ENCODE assay signal across 13 cellular contexts in genomic region chr20:59010321-59010994, GRCh38. TPM values are rescaled to one million over a fixed set of nuclear protein-coding genes. Genes with fewer than 3 reads are reported as not detected.
DNase-seq lines count a peak whose midpoint lies in the region; ATAC-seq, FAIRE-seq and TF ChIP-seq lines count a peak whose summit lies in the region.
"Had no signal": no experiment of that assay in that cellular context is flagged by ENCODE, and none has a peak within 500 bp of the region (broad histone marks: within the 10 kb centered on the region; RNA-seq: fewer than 3 reads in every experiment).

No MANE protein-coding gene starts in this region.

- TF ChIP-seq CTCF in K562 (IDR thresholded peaks at IDR 0.05 in 2 of 3, conservative IDR thresholded peaks at IDR 0.05 in 1 of 3; ENCODE audit: insufficient read depth in 2 of 3, low read depth in 1 of 3, low read length in 3 of 3) (no peak), lung (IDR thresholded peaks at IDR 0.05; ENCODE audit: control extremely low read depth, extremely low read depth) (no peak), thyroid gland (IDR thresholded peaks at IDR 0.05) (no peak)

- no peaks in the 10 kb centered on the region for H3K27me3 Mint-ChIP-seq in activated CD8-positive, alpha-beta memory T cell treated with anti-CD3 and anti-CD28 coated beads, Interleukin-2, amount 10 ng/mL, durations not matched to agents 7 days and 5 days

- CTCF ChIA-PET in activated CD8-positive, alpha-beta memory T cell treated with anti-CD3 and anti-CD28 coated beads, Interleukin-2, amount 10 ng/mL, durations not matched to agents 7 days and 5 days (lab: Charles Lee): interaction anchor here (0.7 to 1.0 kb wide), 3 partner anchors 22 to 488 kb away, joined by 3 to 5 read pairs (median 3); partner anchors contain the start of gene ATP5F1E
- CTCF ChIA-PET in K562 (lab: Yijun Ruan, JAX; ENCODE audit: low intra/inter-chr PET ratio): no interaction called here

- peaks cover 19% of the 10 kb centered on the region for H3K79me2 ChIP-seq in K562 (ENCODE audit: control insufficient read depth, insufficient read depth, low read length)

- in situ Hi-C loops in K562 (cut with MboI): no loop called here

- FAIRE-seq in K562 (lab: Jason Lieb, UNC): no peak
- FAIRE-seq: TTC549 had no signal

- H3K27ac ChIP-seq in K562 (ENCODE audit: extremely low read depth, low read depth, low read length) (peak overlapping the region; percentile 83), lung (ENCODE audit: low read depth in 1 of 2, low read length in 1 of 2) (peak overlapping the region in 1 of 2 donors; percentile 64), thyroid gland (peak overlapping the region in 2 of 3 donors; percentile 44 to 56)
- H3K27ac ChIP-seq in effector memory CD4-positive, alpha-beta T cell (ENCODE audit: insufficient read depth, low read length, poor library complexity, severe bottlenecking): no peak overlapping the region

- ATAC-seq in activated CD8-positive, alpha-beta memory T cell treated with anti-CD3 and anti-CD28 coated beads, Interleukin-2, amount 10 ng/mL, durations not matched to agents 7 days and 5 days: no peak
- ATAC-seq in K562 (no peak), lung (ENCODE audit: insufficient read depth, low FRiP score) (no peak)

- peaks cover 76 to 90% of the 10 kb centered on the region in 2 experiments for H3K4me1 ChIP-seq in K562 (replicated peaks in 1 of 2; ENCODE audit: control insufficient read depth in 2 of 2, insufficient read depth in 2 of 2, low read length in 2 of 2)
- H3K4me1 ChIP-seq in lung (ENCODE audit: control insufficient read depth in 2 of 2, insufficient read depth in 2 of 2, low read length in 2 of 2): peaks cover 0 to 18% of the 10 kb centered on the region in 2 donors
- H3K4me1 ChIP-seq in thyroid gland: peaks cover 30 to 33% of the 10 kb centered on the region in 2 donors
- H3K4me1 ChIP-seq in effector memory CD4-positive, alpha-beta T cell (ENCODE audit: control insufficient read depth, insufficient read depth, low read length, poor library complexity, severe bottlenecking): peaks cover 32% of the 10 kb centered on the region

- no peak for TF ChIP-seq EP300 in K562 (IDR thresholded peaks at IDR 0.05; ENCODE audit: low read length)

- no peak overlapping the region for H3K4me3 Mint-ChIP-seq in activated CD8-positive, alpha-beta memory T cell treated with anti-CD3 and anti-CD28 coated beads, Interleukin-2, amount 10 ng/mL, durations not matched to agents 7 days and 5 days

- 70% methylated on average over 6 of the region's 8 CpGs for WGBS in K562 (ENCODE audit: insufficient coverage, low coverage, missing lambda C conversion rate)
- WGBS in lung, 2 donors: 55 to 68% methylated on average over 8 of the region's 8 CpGs
- WGBS in thyroid gland, 2 donors: 26 to 44% methylated on average over 7 to 8 of the region's 8 CpGs

- peaks cover 6% of the 10 kb centered on the region for H3K9me1 ChIP-seq in K562 (ENCODE audit: control insufficient read depth, insufficient read depth, low read length)

- H4K20me1 ChIP-seq in K562 (replicated peaks; ENCODE audit: control insufficient read depth, insufficient read depth, low read length): no peaks in the 10 kb centered on the region

- TF ChIP-seq POLR2A in K562 (conservative IDR thresholded peaks at IDR 0.05) (no peak), thyroid gland (IDR thresholded peaks at IDR 0.05) (no peak)

- BruUV-seq in K562 (replicated peaks; lab: Mats Ljungman, UMichigan): no TSS peak

- no peaks in the 10 kb centered on the region for H3K9me3 Mint-ChIP-seq in activated CD8-positive, alpha-beta memory T cell treated with anti-CD3 and anti-CD28 coated beads, Interleukin-2, amount 10 ng/mL, durations not matched to agents 7 days and 5 days (ENCODE audit: low read depth)

- intact Hi-C loops in K562 (cut with micrococcal nuclease) (no loop called here), thyroid gland (cut with DNase I) (no loop called here)

- H3K4me1 Mint-ChIP-seq in activated CD8-positive, alpha-beta memory T cell treated with anti-CD3 and anti-CD28 coated beads, Interleukin-2, amount 10 ng/mL, durations not matched to agents 7 days and 5 days: peaks cover 48% of the 10 kb centered on the region

- H3K36me3 Mint-ChIP-seq in activated CD8-positive, alpha-beta memory T cell treated with anti-CD3 and anti-CD28 coated beads, Interleukin-2, amount 10 ng/mL, durations not matched to agents 7 days and 5 days: no peaks in the 10 kb centered on the region

- H2AFZ ChIP-seq in K562 (ENCODE audit: low read depth, low read length): peak overlapping the region; percentile 84

- H3K27me3 ChIP-seq in K562 (ENCODE audit: control insufficient read depth in 2 of 2, insufficient read depth in 2 of 2, low read length in 2 of 2): no peaks in the 10 kb centered on the region
- H3K27me3 ChIP-seq in lung (ENCODE audit: control insufficient read depth, insufficient read depth): no peaks in the 10 kb centered on the region
- H3K27me3 ChIP-seq in thyroid gland: no peaks in the 10 kb centered on the region
- no peaks in the 10 kb centered on the region for H3K27me3 ChIP-seq in effector memory CD4-positive, alpha-beta T cell (replicated peaks; ENCODE audit: control insufficient read depth, insufficient read depth, low read length, poor library complexity, severe bottlenecking)

- peak; percentile 47 for DNase-seq in activated CD8-positive, alpha-beta memory T cell treated with anti-CD3 and anti-CD28 coated beads, Interleukin-2, amount 50 U/mL, for 48 hours
- DNase-seq in activated CD8-positive, alpha-beta memory T cell treated with anti-CD3 and anti-CD28 coated beads, Interleukin-2, amount 10 ng/mL, durations not matched to agents 7 days and 5 days: no peak
- no peak for DNase-seq in K562 (ENCODE audit: extremely low read depth in 1 of 4, low spot score in 3 of 4)
- DNase-seq in lung (ENCODE audit: low spot score): peak; percentile 83
- peak; percentile 64 to 71 for DNase-seq in thyroid gland
- no peak for DNase-seq in effector memory CD4-positive, alpha-beta T cell
- no peak for DNase-seq in stimulated activated CD4-positive, alpha-beta T cell treated with anti-CD3 and anti-CD28 coated beads, Interleukin-2, amount 100 ng/mL, for 24 hours
- DNase-seq in NCI-H82 (lab: John Stamatoyannopoulos, UW): no peak
- DNase-seq: effector CD8-positive, alpha-beta T cell; NCI-H774; stimulated activated naive CD4-positive, alpha-beta T cell treated with Interleukin-2 at 50 U/mL for 16 hours had no signal

- peak overlapping the region; percentile 53 to 70; a peak in 2 of 4 replicates for H3K9ac ChIP-seq in K562 (ENCODE audit: insufficient read depth in 1 of 2, low read depth in 2 of 2, low read length in 2 of 2)

- H3K27ac Mint-ChIP-seq in activated CD8-positive, alpha-beta memory T cell treated with anti-CD3 and anti-CD28 coated beads, Interleukin-2, amount 10 ng/mL, durations not matched to agents 7 days and 5 days: no peak overlapping the region

- H3K9me3 ChIP-seq in K562 (replicated peaks; ENCODE audit: control insufficient read depth, insufficient read depth, low read depth, low read length) (no peaks in the 10 kb centered on the region), lung (ENCODE audit: control insufficient read depth in 2 of 2, insufficient read depth in 1 of 2, low read length in 1 of 2) (no peaks in the 10 kb centered on the region), thyroid gland (no peaks in the 10 kb centered on the region)
- H3K9me3 ChIP-seq in effector memory CD4-positive, alpha-beta T cell (ENCODE audit: control insufficient read depth, low read length): no peaks in the 10 kb centered on the region

- H3K4me3 ChIP-seq in K562 (no peak overlapping the region), lung (no peak overlapping the region), thyroid gland (replicated peaks in 1 of 3) (no peak overlapping the region)
- no peak overlapping the region for H3K4me3 ChIP-seq in effector memory CD4-positive, alpha-beta T cell (ENCODE audit: insufficient read depth, low read depth, low read length, poor library complexity, severe bottlenecking)

- no peak for TF ChIP-seq RAD21 in K562 (CRISPR knock-in tag; conservative IDR thresholded peaks at IDR 0.05 in 1 of 2, IDR thresholded peaks at IDR 0.05 in 1 of 2)

- peak overlapping the region; percentile 12; the same call in 1 of the 2 replicates for H3K4me2 ChIP-seq in K562 (ENCODE audit: insufficient read depth, low read length)

- POLR2A ChIA-PET in K562 (lab: Yijun Ruan, JAX): interaction anchor here (0.6 to 4.4 kb wide), 4 partner anchors 13 to 139 kb away, joined by 3 to 15 read pairs (median 4); partner anchors contain the start of gene ATP5F1E

- peaks cover 4% of the 10 kb centered on the region; the same call in 1 of the 3 replicates for H3K36me3 ChIP-seq in K562 (ENCODE audit: control insufficient read depth, insufficient read depth, low read length)
- H3K36me3 ChIP-seq in lung (ENCODE audit: control insufficient read depth in 2 of 2, insufficient read depth in 2 of 2, low read length in 2 of 2): no peaks in the 10 kb centered on the region
- H3K36me3 ChIP-seq in thyroid gland: no peaks in the 10 kb centered on the region
- no peaks in the 10 kb centered on the region for H3K36me3 ChIP-seq in effector memory CD4-positive, alpha-beta T cell (ENCODE audit: control insufficient read depth, insufficient read depth, low read length)

RNA-seq across cellular contexts. Expression of gene CTSZ, which starts 3.4 kb away (rescaled TPM):
- total RNA-seq in activated CD8-positive, alpha-beta memory T cell treated with anti-CD3 and anti-CD28 coated beads, Interleukin-2, amount 10 ng/mL, durations not matched to agents 7 days and 5 days: 10 to 100 TPM; 39.6 to 48.0 TPM
- total RNA-seq in K562 (2011; cell fraction: chromatin; rRNA removed; ENCODE audit: low replicate concordance): 52.6 and 123 TPM in 2 replicates
- total RNA-seq in K562 (2011; cell fraction: nucleolus; rRNA removed): 146 and 149 TPM in 2 replicates
- 120 and 126 TPM in 2 replicates for total RNA-seq in K562 (2011; cell fraction: nucleoplasm; rRNA removed)
- total RNA-seq in K562 (2014; rRNA removed): 73.2 and 83.8 TPM in 2 replicates
- total RNA-seq in K562 (2014; rRNA removed; fragmentation: Illumina TruSeq; extraction: Trizol): 62.6 and 63.8 TPM in 2 replicates
- total RNA-seq in K562 (2015; rRNA removed; fragmentation: Illumina TruSeq; extraction: Trizol): 82.8 and 82.9 TPM in 2 replicates
- total RNA-seq in K562 (2021): 84.7 and 97.7 TPM in 2 replicates
- 83.8 and 93.1 TPM in 2 replicates for polyA plus RNA-seq in K562 (2011; rRNA removed)
- 81.2 and 107 TPM in 2 replicates for polyA plus RNA-seq in K562 (2011; cell fraction: cytosol; rRNA removed)
- polyA plus RNA-seq in K562 (2011; cell fraction: nucleus; rRNA removed): 54.7 and 64.6 TPM in 2 replicates
- polyA plus RNA-seq in K562 (2012): 79.3 and 95.2 TPM in 2 replicates
- polyA plus RNA-seq in K562 (2014; fragmentation: Illumina TruSeq; extraction: Trizol): 123 and 143 TPM in 2 replicates
- 1 to 10 TPM; 1.6 to 5.3 TPM for polyA plus RNA-seq in K562 (2014; fragmentation: Nextera tagmentation; extraction: Ambion mirVana)
- 96.2 and 107 TPM in 2 replicates for polyA plus RNA-seq in K562 (2014; rRNA removed)
- 59.9 and 68.2 TPM in 2 replicates for polyA minus RNA-seq in K562 (2011; rRNA and poly(A)+ RNA removed)
- 34.4 and 34.8 TPM in 2 replicates for polyA minus RNA-seq in K562 (2011; cell fraction: cytosol; rRNA and poly(A)+ RNA removed)
- polyA minus RNA-seq in K562 (2011; cell fraction: nucleus; rRNA and poly(A)+ RNA removed): 24.1 and 25.5 TPM in 2 replicates
- 100 to 1,000 TPM; 105 to 393 TPM for total RNA-seq in lung
- polyA plus RNA-seq in lung: 100 to 1,000 TPM; 189 to 558 TPM
- 100 to 1,000 TPM; 152 to 256 (median 212) TPM for total RNA-seq in thyroid gland

RNA-seq across cellular contexts. Expression of gene TUBB1, which starts 8.8 kb away (rescaled TPM):
- total RNA-seq in activated CD8-positive, alpha-beta memory T cell treated with anti-CD3 and anti-CD28 coated beads, Interleukin-2, amount 10 ng/mL, durations not matched to agents 7 days and 5 days: not detected
- 1.4 and 3.2 TPM in 2 replicates for total RNA-seq in K562 (2011; cell fraction: chromatin; rRNA removed; ENCODE audit: low replicate concordance)
- total RNA-seq in K562 (2011; cell fraction: nucleolus; rRNA removed): 1.7 and 2.1 TPM in 2 replicates
- total RNA-seq in K562 (2011; cell fraction: nucleoplasm; rRNA removed): 2.0 and 2.8 TPM in 2 replicates
- total RNA-seq in K562 (2014; rRNA removed) (1.7 and 2.1 TPM in 2 replicates), K562 (2014; rRNA removed; fragmentation: Illumina TruSeq; extraction: Trizol) (2.3 and 2.8 TPM in 2 replicates), K562 (2015; rRNA removed; fragmentation: Illumina TruSeq; extraction: Trizol) (2.0 and 2.4 TPM in 2 replicates), K562 (2021) (1.9 and 3.9 TPM in 2 replicates), lung (1 to 10 TPM in 1 of 2 donors, under 1 TPM in 1; 0.64 to 6.6 TPM), thyroid gland (under 1 TPM in 2 of 4 donors, not detected in 2; 0.11 to 0.46 TPM)
- polyA plus RNA-seq in K562 (2011; rRNA removed) (1.1 and 3.6 TPM in 2 replicates), K562 (2014; fragmentation: Illumina TruSeq; extraction: Trizol) (3.1 and 4.1 TPM in 2 replicates), K562 (2014; fragmentation: Nextera tagmentation; extraction: Ambion mirVana) (1 to 10 TPM; 1.5 to 1.6 TPM), K562 (2014; rRNA removed) (1.9 and 3.0 TPM in 2 replicates), lung (1 to 10 TPM in 1 of 2 donors, under 1 TPM in 1; 0.87 to 6.8 TPM)
- polyA plus RNA-seq in K562 (2011; cell fraction: cytosol; rRNA removed): 0.69 and 3.4 TPM in 2 replicates
- polyA plus RNA-seq in K562 (2011; cell fraction: nucleus; rRNA removed): 0.51 and 1.8 TPM in 2 replicates
- 2.3 and 3.8 TPM in 2 replicates for polyA plus RNA-seq in K562 (2012)
- 1.6 and 4.3 TPM in 2 replicates for polyA minus RNA-seq in K562 (2011; rRNA and poly(A)+ RNA removed)
- 0.64 and 1.7 TPM in 2 replicates for polyA minus RNA-seq in K562 (2011; cell fraction: cytosol; rRNA and poly(A)+ RNA removed)
- 0.89 and 1.3 TPM in 2 replicates for polyA minus RNA-seq in K562 (2011; cell fraction: nucleus; rRNA and poly(A)+ RNA removed)
- total RNA-seq: kidney epithelial cell had no signal

RNA-seq across cellular contexts. Expression of gene ATP5F1E, which starts 21.7 kb away (rescaled TPM):
- 10 to 100 TPM; 78.3 to 80.8 TPM for total RNA-seq in activated CD8-positive, alpha-beta memory T cell treated with anti-CD3 and anti-CD28 coated beads, Interleukin-2, amount 10 ng/mL, durations not matched to agents 7 days and 5 days
- total RNA-seq in K562 (2011; cell fraction: chromatin; rRNA removed; ENCODE audit: low replicate concordance): 19.6 and 60.1 TPM in 2 replicates
- 23.8 and 27.5 TPM in 2 replicates for total RNA-seq in K562 (2011; cell fraction: nucleolus; rRNA removed)
- 49.5 and 88.6 TPM in 2 replicates for total RNA-seq in K562 (2011; cell fraction: nucleoplasm; rRNA removed)
- total RNA-seq in K562 (2014; rRNA removed): 49.4 and 64.1 TPM in 2 replicates
- 113 and 123 TPM in 2 replicates for total RNA-seq in K562 (2014; rRNA removed; fragmentation: Illumina TruSeq; extraction: Trizol)
- 98.7 and 109 TPM in 2 replicates for total RNA-seq in K562 (2015; rRNA removed; fragmentation: Illumina TruSeq; extraction: Trizol)
- 125 and 146 TPM in 2 replicates for total RNA-seq in K562 (2021)
- 140 and 167 TPM in 2 replicates for polyA plus RNA-seq in K562 (2011; rRNA removed)
- polyA plus RNA-seq in K562 (2011; cell fraction: cytosol; rRNA removed): 16.9 and 37.2 TPM in 2 replicates
- 32.8 and 51.1 TPM in 2 replicates for polyA plus RNA-seq in K562 (2011; cell fraction: nucleus; rRNA removed)
- polyA plus RNA-seq in K562 (2012): 66.6 and 187 TPM in 2 replicates
- 60.3 and 67.7 TPM in 2 replicates for polyA plus RNA-seq in K562 (2014; fragmentation: Illumina TruSeq; extraction: Trizol)
- polyA plus RNA-seq in K562 (2014; fragmentation: Nextera tagmentation; extraction: Ambion mirVana): 100 to 1,000 TPM; 161 to 162 TPM
- polyA plus RNA-seq in K562 (2014; rRNA removed): 109 and 117 TPM in 2 replicates
- polyA minus RNA-seq in K562 (2011; rRNA and poly(A)+ RNA removed): 36.3 and 47.6 TPM in 2 replicates
- 19.7 and 24.7 TPM in 2 replicates for polyA minus RNA-seq in K562 (2011; cell fraction: cytosol; rRNA and poly(A)+ RNA removed)
- polyA minus RNA-seq in K562 (2011; cell fraction: nucleus; rRNA and poly(A)+ RNA removed): 53.0 and 99.3 TPM in 2 replicates
- 10 to 100 TPM; 18.4 to 74.3 TPM for total RNA-seq in lung
- 10 to 100 TPM; 53.9 to 88.8 TPM for polyA plus RNA-seq in lung
- total RNA-seq in thyroid gland: 10 to 100 TPM; 13.3 to 57.8 (median 32.4) TPM

RNA-seq across cellular contexts. Expression of gene NELFCD, which starts 29.4 kb away (rescaled TPM):
- total RNA-seq in activated CD8-positive, alpha-beta memory T cell treated with anti-CD3 and anti-CD28 coated beads, Interleukin-2, amount 10 ng/mL, durations not matched to agents 7 days and 5 days: 10 to 100 TPM; 71.2 to 86.2 TPM
- total RNA-seq in K562 (2011; cell fraction: chromatin; rRNA removed; ENCODE audit: low replicate concordance): 499 and 562 TPM in 2 replicates
- 227 and 235 TPM in 2 replicates for total RNA-seq in K562 (2011; cell fraction: nucleolus; rRNA removed)
- 274 and 301 TPM in 2 replicates for total RNA-seq in K562 (2011; cell fraction: nucleoplasm; rRNA removed)
- 96.5 and 113 TPM in 2 replicates for total RNA-seq in K562 (2014; rRNA removed)
- total RNA-seq in K562 (2014; rRNA removed; fragmentation: Illumina TruSeq; extraction: Trizol): 77.9 and 80.6 TPM in 2 replicates
- 84.7 and 86.6 TPM in 2 replicates for total RNA-seq in K562 (2015; rRNA removed; fragmentation: Illumina TruSeq; extraction: Trizol)
- total RNA-seq in K562 (2021): 111 and 116 TPM in 2 replicates
- polyA plus RNA-seq in K562 (2011; rRNA removed): 138 and 163 TPM in 2 replicates
- 115 and 130 TPM in 2 replicates for polyA plus RNA-seq in K562 (2011; cell fraction: cytosol; rRNA removed)
- polyA plus RNA-seq in K562 (2011; cell fraction: nucleus; rRNA removed): 305 and 361 TPM in 2 replicates
- 93.4 and 101 TPM in 2 replicates for polyA plus RNA-seq in K562 (2012)
- polyA plus RNA-seq in K562 (2014; fragmentation: Illumina TruSeq; extraction: Trizol): 136 and 137 TPM in 2 replicates
- polyA plus RNA-seq in K562 (2014; fragmentation: Nextera tagmentation; extraction: Ambion mirVana): 10 to 100 TPM; 11.7 to 22.2 TPM
- 121 and 123 TPM in 2 replicates for polyA plus RNA-seq in K562 (2014; rRNA removed)
- 159 and 203 TPM in 2 replicates for polyA minus RNA-seq in K562 (2011; rRNA and poly(A)+ RNA removed)
- polyA minus RNA-seq in K562 (2011; cell fraction: cytosol; rRNA and poly(A)+ RNA removed): 57.0 and 63.8 TPM in 2 replicates
- 68.1 and 105 TPM in 2 replicates for polyA minus RNA-seq in K562 (2011; cell fraction: nucleus; rRNA and poly(A)+ RNA removed)
- total RNA-seq in lung: 10 to 100 TPM; 46.4 to 93.9 TPM
- 10 to 100 TPM; 31.5 to 38.3 TPM for polyA plus RNA-seq in lung
- 100 to 1,000 TPM in 3 of 4 donors, 10 to 100 TPM in 1; 96.6 to 129 (median 113) TPM for total RNA-seq in thyroid gland

RNA-seq across cellular contexts. Expression of gene PRELID3B, which starts 32.1 kb away (rescaled TPM):
- 100 to 1,000 TPM in 1 of 2 experiments, 10 to 100 TPM in 1; 80.4 to 104 TPM for total RNA-seq in activated CD8-positive, alpha-beta memory T cell treated with anti-CD3 and anti-CD28 coated beads, Interleukin-2, amount 10 ng/mL, durations not matched to agents 7 days and 5 days
- 17.7 and 24.8 TPM in 2 replicates for total RNA-seq in K562 (2011; cell fraction: chromatin; rRNA removed; ENCODE audit: low replicate concordance)
- 16.8 and 22.2 TPM in 2 replicates for total RNA-seq in K562 (2011; cell fraction: nucleolus; rRNA removed)
- total RNA-seq in K562 (2011; cell fraction: nucleoplasm; rRNA removed): 28.7 and 35.0 TPM in 2 replicates
- total RNA-seq in K562 (2014; rRNA removed) (90.3 and 96.8 TPM in 2 replicates), K562 (2014; rRNA removed; fragmentation: Illumina TruSeq; extraction: Trizol) (136 and 140 TPM in 2 replicates), K562 (2015; rRNA removed; fragmentation: Illumina TruSeq; extraction: Trizol) (112 and 120 TPM in 2 replicates), K562 (2021) (99.5 and 105 TPM in 2 replicates), lung (10 to 100 TPM; 48.7 to 61.1 TPM), thyroid gland (100 to 1,000 TPM in 1 of 4 donors, 10 to 100 TPM in 3; 74.4 to 112 (median 85.6) TPM)
- polyA plus RNA-seq in K562 (2011; rRNA removed) (83.6 and 96.0 TPM in 2 replicates), K562 (2014; fragmentation: Illumina TruSeq; extraction: Trizol) (91.7 and 101 TPM in 2 replicates), K562 (2014; fragmentation: Nextera tagmentation; extraction: Ambion mirVana) (100 to 1,000 TPM; 156 to 186 TPM), K562 (2014; rRNA removed) (77.0 and 81.2 TPM in 2 replicates), lung (10 to 100 TPM; 19.9 to 33.7 TPM)
- polyA plus RNA-seq in K562 (2011; cell fraction: cytosol; rRNA removed): 20.1 and 42.7 TPM in 2 replicates
- polyA plus RNA-seq in K562 (2011; cell fraction: nucleus; rRNA removed): 74.4 and 76.8 TPM in 2 replicates
- polyA plus RNA-seq in K562 (2012): 58.3 and 91.4 TPM in 2 replicates
- polyA minus RNA-seq in K562 (2011; rRNA and poly(A)+ RNA removed): 151 and 154 TPM in 2 replicates
- 93.2 and 97.4 TPM in 2 replicates for polyA minus RNA-seq in K562 (2011; cell fraction: cytosol; rRNA and poly(A)+ RNA removed)
- 28.1 and 43.1 TPM in 2 replicates for polyA minus RNA-seq in K562 (2011; cell fraction: nucleus; rRNA and poly(A)+ RNA removed)

Comparison
In these comparisons a context has a peak if more than half of its experiments do, and no peak if none do; other contexts are left out.
1. DNase-seq: peak in activated CD8-positive, alpha-beta memory T cell treated with anti-CD3 and anti-CD28 coated beads, Interleukin-2, amount 50 U/mL, for 48 hours (single experiment), lung (single experiment) and thyroid gland (2 of 2); none in activated CD8-positive, alpha-beta memory T cell treated with anti-CD3 and anti-CD28 coated beads, Interleukin-2, amount 10 ng/mL, durations not matched to agents 7 days and 5 days (single experiment), K562 (0 of 4), effector memory CD4-positive, alpha-beta T cell (0 of 3), stimulated activated CD4-positive, alpha-beta T cell treated with anti-CD3 and anti-CD28 coated beads, Interleukin-2, amount 100 ng/mL, for 24 hours (0 of 2) and NCI-H82 (single experiment).